In genomic region chr10:11908991-11909390, GRCh38 we compare ENCODE assay signal across 1 cellular context.
TF ChIP-seq lines count a peak whose summit lies in the region.

No MANE protein-coding gene starts in this region.

TF ChIP-seq in H1, 55 proteins besides CTCF, POLR2A, EP300 and RAD21:
- TF ChIP-seq KDM4A (IDR thresholded peaks at IDR 0.05; ENCODE audit: low read depth, low read length, severe bottlenecking) (no peak), ASH2L (IDR thresholded peaks at IDR 0.05; ENCODE audit: low read length) (no peak), CBX5 (IDR thresholded peaks at IDR 0.05; ENCODE audit: low read depth, low read length) (no peak), SIRT6 (IDR thresholded peaks at IDR 0.05; ENCODE audit: low read length) (no peak), ZNF274 (IDR thresholded peaks at IDR 0.05; ENCODE audit: borderline replicate concordance, extremely low read depth, low read length) (no peak), BCL11A (IDR thresholded peaks at IDR 0.05; ENCODE audit: low read depth in 2 of 2, low read length in 2 of 2) (no peak), BACH1 (IDR thresholded peaks at IDR 0.05; ENCODE audit: low read length) (no peak), CHD2 (IDR thresholded peaks at IDR 0.05; ENCODE audit: low read length) (no peak), NRF1 (IDR thresholded peaks at IDR 0.05; ENCODE audit: low read depth, low read length) (no peak), RNF2 (IDR thresholded peaks at IDR 0.05; ENCODE audit: borderline replicate concordance, low read depth, low read length, missing control alignments, poor library complexity, severe bottlenecking) (no peak), MAX (IDR thresholded peaks at IDR 0.05) (no peak), GABPA (IDR thresholded peaks at IDR 0.05; ENCODE audit: borderline replicate concordance, insufficient read depth, low read length) (no peak), RBBP5 (IDR thresholded peaks at IDR 0.05; ENCODE audit: borderline replicate concordance, low read depth, low read length) (no peak), JUND (IDR thresholded peaks at IDR 0.05; ENCODE audit: low read length) (no peak), E2F6 (IDR thresholded peaks at IDR 0.05) (no peak)
